8 cellular contexts compared by ENCODE assay signal in the genomic region with DNA sequence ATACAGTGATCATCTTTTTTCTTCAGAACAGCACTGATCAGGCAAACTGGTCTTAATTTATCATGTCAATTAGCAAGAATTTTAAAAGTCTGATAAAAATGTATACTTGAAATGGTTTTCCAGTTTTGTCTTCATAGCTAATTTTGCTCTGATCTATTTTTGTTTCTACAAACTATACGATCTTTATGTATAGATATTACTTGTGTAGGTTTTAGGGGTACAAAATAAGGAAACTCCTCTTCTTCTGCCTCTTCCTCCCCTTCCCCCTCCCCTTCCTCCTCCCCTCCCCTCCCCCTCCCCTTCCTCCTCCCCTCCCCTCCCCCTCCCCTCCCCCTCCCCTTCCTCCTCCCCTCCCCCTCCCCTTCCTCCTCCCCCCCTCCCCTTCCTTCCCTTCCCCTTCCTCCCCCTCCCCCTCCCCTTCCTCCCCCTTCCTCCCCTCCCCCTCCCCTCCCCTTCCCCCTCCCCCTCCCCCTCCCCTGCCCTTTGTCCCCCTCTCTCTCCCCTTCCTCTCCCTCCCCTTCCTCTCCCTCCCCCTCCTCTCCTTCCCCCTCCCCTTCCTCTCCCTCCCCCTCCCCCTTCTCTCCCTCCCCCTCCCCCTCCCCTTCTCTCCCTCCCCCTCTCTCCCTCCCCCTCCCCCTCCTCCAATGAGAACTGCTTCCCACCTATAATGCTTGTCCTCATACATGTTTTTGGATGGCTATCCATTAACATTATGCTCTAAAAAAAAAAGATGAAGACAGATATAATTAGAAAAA.
"Had no signal": no experiment of that assay in that cellular context is flagged by ENCODE, and none has a peak within 500 bp of the region (broad histone marks: within the 10 kb centered on the region; RNA-seq: fewer than 3 reads in every experiment).

No MANE protein-coding gene starts in this region.

- H3K4me3 ChIP-seq: GM12878 had no signal

- FAIRE-seq: G401.6, GM12878, GM12891, GM12892, GM18507, GM19239 had no signal

- ATAC-seq: GM12878 had no signal

- DNase-seq: GDM1, GF-D8 had no signal
